Comparison of ENCODE assay signal across 17 cellular contexts in the genomic region with DNA sequence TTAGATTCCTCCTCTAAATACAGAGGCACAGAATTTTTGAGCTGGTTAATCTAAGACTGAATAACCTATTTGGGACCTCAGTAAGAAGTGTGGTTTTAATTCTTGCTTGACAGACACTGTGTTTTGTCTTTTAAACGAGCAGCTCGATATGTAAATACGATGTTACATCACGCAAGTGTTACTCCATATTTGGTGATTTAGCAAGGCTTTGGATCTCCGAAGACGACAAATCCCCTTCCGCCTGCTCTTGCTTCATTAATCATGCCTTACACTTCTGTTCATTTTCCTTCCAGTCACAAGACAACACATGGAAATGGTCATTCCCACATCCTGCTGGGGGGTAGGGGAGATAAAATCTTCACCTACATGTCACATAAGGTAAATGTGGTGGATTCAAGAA. TPM values are rescaled to one million over a fixed set of nuclear protein-coding genes. Genes with fewer than 3 reads are reported as not detected.
DNase-seq lines count a peak whose midpoint lies in the region; ATAC-seq, FAIRE-seq and TF ChIP-seq lines count a peak whose summit lies in the region.
"Had no signal": no experiment of that assay in that cellular context is flagged by ENCODE, and none has a peak within 500 bp of the region (broad histone marks: within the 10 kb centered on the region; RNA-seq: fewer than 3 reads in every experiment).

No MANE protein-coding gene starts in this region.

- no peaks in the 10 kb centered on the region for H3K36me3 ChIP-seq in heart left ventricle
- peaks cover 78% of the 10 kb centered on the region for H3K36me3 ChIP-seq in iPS-20b (ENCODE audit: insufficient read depth, low read depth, low read length)
- no peaks in the 10 kb centered on the region for H3K36me3 ChIP-seq in transverse colon

- H3K4me1 Mint-ChIP-seq in activated B cell treated with CpG ODN at 0.5 μM for 24 hours: peaks cover 89% of the 10 kb centered on the region

- DNase-seq in heart left ventricle (no peak), cardiac septum (ENCODE audit: low spot score) (no peak), activated B cell treated with CpG ODN at 0.5 μM for 24 hours (no peak), transverse colon (no peak), H54 (ENCODE audit: insufficient read length, low spot score) (no peak), DMS 273 (lab: John Stamatoyannopoulos, UW; ENCODE audit: unreplicated experiment) (no peak), coronary artery (ENCODE audit: low spot score) (no peak)
- DNase-seq: activated CD8-positive, alpha-beta T cell treated with anti-CD3 and anti-CD28 coated beads, Interleukin-2, amount 10 ng/mL, durations not matched to agents 7 days and 5 days; activated effector memory CD4-positive, alpha-beta T cell treated with anti-CD3 and anti-CD28 coated beads, Interleukin-2, amount 50 U/mL, for 16 hours; IMR-90; NCI-H1417; NCI-H524 treated with DMSO at 0.1 percent for 48 hours; SJCRH30 had no signal

- ATAC-seq in heart left ventricle (no peak), activated B cell treated with CpG ODN at 0.5 μM for 24 hours (ENCODE audit: low read depth) (peak; percentile 40)
- ATAC-seq: A549; activated CD8-positive, alpha-beta T cell treated with anti-CD3 and anti-CD28 coated beads, Interleukin-2, amount 10 ng/mL, durations not matched to agents 7 days and 5 days had no signal

- TF ChIP-seq EP300 in transverse colon (IDR thresholded peaks at IDR 0.05; ENCODE audit: low read depth): peak; percentile 89

- H3K9me3 ChIP-seq in heart left ventricle (no peaks in the 10 kb centered on the region), iPS-20b (ENCODE audit: insufficient read depth, low read depth, low read length) (no peaks in the 10 kb centered on the region), transverse colon (no peaks in the 10 kb centered on the region)
- H3K9me3 ChIP-seq: A549, SJCRH30 had no signal

- H3K27me3 ChIP-seq in heart left ventricle (peaks cover 0 to 56% (median 29%) of the 10 kb centered on the region in 9 donors), iPS-20b (ENCODE audit: insufficient read depth, low read length) (no peaks in the 10 kb centered on the region), transverse colon (peaks cover 2% of the 10 kb centered on the region)
- H3K27me3 ChIP-seq: SJCRH30 had no signal

- no peaks in the 10 kb centered on the region for H3K9me3 Mint-ChIP-seq in activated B cell treated with CpG ODN at 0.5 μM for 24 hours

- no peak for FAIRE-seq in H54 (lab: Jason Lieb, UNC)
- FAIRE-seq: TTC549 had no signal

- H3K27ac ChIP-seq in heart left ventricle (peak overlapping the region in 10 of 12 donors; percentile 44 to 89 (median 68)), iPS-20b (ENCODE audit: low read length) (no peak overlapping the region), transverse colon (peak overlapping the region; percentile 84 to 88 (median 88)), coronary artery (no peak overlapping the region)
- H3K27ac ChIP-seq: A549, SJCRH30 had no signal

- TF ChIP-seq CTCF in heart left ventricle (IDR thresholded peaks at IDR 0.05): no peak
- TF ChIP-seq CTCF in activated B cell treated with CpG ODN at 0.5 μM for 24 hours (IDR thresholded peaks at IDR 0.05): no peak
- no peak for TF ChIP-seq CTCF in transverse colon (IDR thresholded peaks at IDR 0.05)
- TF ChIP-seq CTCF in coronary artery (IDR thresholded peaks at IDR 0.05): no peak

- H3K4me1 ChIP-seq in heart left ventricle (peaks cover 0 to 52% (median 12%) of the 10 kb centered on the region in 12 donors), iPS-20b (ENCODE audit: insufficient read depth, low read length) (peaks cover 36% of the 10 kb centered on the region), transverse colon (peaks cover 11 to 34% (median 22%) of the 10 kb centered on the region in 4 donors)
- H3K4me1 ChIP-seq: A549 had no signal

- H3K4me3 Mint-ChIP-seq in activated B cell treated with CpG ODN at 0.5 μM for 24 hours: peak overlapping the region; percentile 96
- H3K4me3 Mint-ChIP-seq: activated CD8-positive, alpha-beta T cell treated with anti-CD3 and anti-CD28 coated beads, Interleukin-2, amount 10 ng/mL, durations not matched to agents 7 days and 5 days had no signal

- peaks cover 78% of the 10 kb centered on the region for H3K36me3 Mint-ChIP-seq in activated B cell treated with CpG ODN at 0.5 μM for 24 hours (ENCODE audit: low read depth)

- in situ Hi-C loops in transverse colon (cut with MboI; ENCODE audit: low pct_ligation_motif_present in 1 of 4, low pct_unique_long_range_greater_than_20kb in 1 of 4, low sequenced_read_pairs in 3 of 4): no loop called here

- TF ChIP-seq POLR2A in heart left ventricle (IDR thresholded peaks at IDR 0.05) (no peak), transverse colon (IDR thresholded peaks at IDR 0.05) (no peak), H54 (IDR thresholded peaks at IDR 0.05; ENCODE audit: low read depth, low read length) (no peak)

- POLR2A ChIA-PET in activated B cell treated with CpG ODN at 0.5 μM for 24 hours (lab: Charles Lee): interaction anchor here (0.9 to 5.2 kb wide), 13 partner anchors 8 to 103 kb away, joined by 3 to 24 read pairs (median 4); a partner anchor contains a TSS

- peak overlapping the region in 1 of 12 donors; percentile 0 for H3K4me3 ChIP-seq in heart left ventricle
- no peak overlapping the region for H3K4me3 ChIP-seq in iPS-20b (ENCODE audit: low read length)
- no peak overlapping the region for H3K4me3 ChIP-seq in transverse colon
- H3K4me3 ChIP-seq in coronary artery: no peak overlapping the region
- H3K4me3 ChIP-seq: A549, lung, SJCRH30 had no signal

- peak overlapping the region; percentile 9; the same call in 1 of the 2 replicates for H3K9ac ChIP-seq in iPS-20b (ENCODE audit: low read depth, low read length)

- H3K27me3 Mint-ChIP-seq in activated B cell treated with CpG ODN at 0.5 μM for 24 hours: no peaks in the 10 kb centered on the region

- peak overlapping the region; percentile 98 for H3K27ac Mint-ChIP-seq in activated B cell treated with CpG ODN at 0.5 μM for 24 hours
- H3K27ac Mint-ChIP-seq: activated CD8-positive, alpha-beta T cell treated with anti-CD3 and anti-CD28 coated beads, Interleukin-2, amount 10 ng/mL, durations not matched to agents 7 days and 5 days had no signal

- WGBS in heart left ventricle, 4 donors: 74 to 83% (median 79%) methylated on average over 7 of the region's 7 CpGs
- 52 to 80% methylated on average over 4 to 7 of the region's 7 CpGs for WGBS in transverse colon (ENCODE audit: low coverage in 1 of 2), 2 donors

- intact Hi-C loops in heart left ventricle (cut with DNase I) (no loop called here), cardiac septum (cut with DNase I) (no loop called here), activated B cell treated with CpG ODN at 0.5 μM for 24 hours (cut with micrococcal nuclease) (no loop called here), transverse colon (cut with DNase I; ENCODE audit: low total_unique reads) (no loop called here)

- CTCF ChIA-PET in activated B cell treated with CpG ODN at 0.5 μM for 24 hours (lab: Charles Lee): interaction anchor here (1.3 kb wide), 1 partner anchor 104 kb away, joined by 5 read pairs; no protein-coding TSS in a partner anchor

RNA-seq across cellular contexts. Expression of a gene that starts 9.4 kb away (rescaled TPM):
- total RNA-seq in heart left ventricle (10 to 100 TPM in 8 of 9 donors, 1 to 10 TPM in 1; 9.2 to 31.9 (median 22.4) TPM), cardiac septum (16.9 TPM), activated B cell treated with CpG ODN at 0.5 μM for 24 hours (279 and 331 TPM in 2 replicates), transverse colon (10 to 100 TPM; 11.3 to 38.1 (median 19.9) TPM)
- 10 to 100 TPM in 1 of 2 donors, 1 to 10 TPM in 1; 5.6 to 18.9 TPM for polyA plus RNA-seq in heart left ventricle

Comparison
In these comparisons a context has a peak if more than half of its experiments do, and no peak if none do; other contexts are left out.
1. H3K27ac ChIP-seq: peak in heart left ventricle (10 of 12) and transverse colon (4 of 4); none in iPS-20b (single experiment) and coronary artery (0 of 2).